ENCODE assay signal across 8 cellular contexts in the genomic region with DNA sequence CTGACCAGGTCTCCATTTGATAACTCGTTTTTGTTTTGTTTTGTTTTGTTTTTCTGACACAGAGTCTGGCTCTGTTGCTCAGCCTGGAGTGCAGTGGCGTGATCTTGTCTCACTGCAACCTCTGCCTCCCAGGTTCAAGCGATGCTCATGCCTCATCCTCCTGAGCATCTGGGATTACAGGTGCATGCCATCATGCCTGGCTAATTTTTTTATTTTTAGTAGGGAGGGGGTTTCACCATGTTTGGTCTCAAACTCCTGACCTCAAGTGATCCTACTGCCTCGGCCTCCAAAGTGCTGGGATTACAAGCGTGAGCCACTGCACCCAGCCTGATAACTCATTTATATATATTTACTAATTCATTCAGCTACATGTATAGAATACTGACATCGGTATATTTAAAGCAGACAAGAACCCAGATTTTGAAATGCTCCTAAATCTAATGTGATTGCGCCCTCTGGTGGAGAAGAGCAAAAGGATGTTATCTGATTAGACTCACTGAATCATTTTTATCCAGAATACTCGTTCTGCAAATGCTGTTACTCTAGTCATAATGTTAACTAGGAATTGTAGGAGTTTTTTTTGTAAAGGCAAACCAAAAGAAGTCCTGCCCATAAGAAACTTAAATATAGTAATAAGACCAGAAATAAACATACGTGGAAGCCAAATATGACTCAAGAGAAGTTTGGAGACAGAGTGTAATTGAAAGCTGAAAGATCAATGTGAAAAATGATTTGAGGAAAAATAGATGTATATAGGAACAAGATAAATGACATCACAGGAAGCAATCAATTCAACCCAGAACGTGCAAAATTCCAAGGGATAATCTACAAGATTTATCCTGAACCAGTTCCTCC. TPM values are rescaled to one million over a fixed set of nuclear protein-coding genes. Genes with fewer than 3 reads are reported as not detected.
DNase-seq lines count a peak whose midpoint lies in the region; ATAC-seq and TF ChIP-seq lines count a peak whose summit lies in the region.

No MANE protein-coding gene starts in this region.

- H3F3A ChIP-seq in PC-3 (ENCODE audit: low read length, unreplicated experiment): no peaks in the 10 kb centered on the region

- H3K9me2 ChIP-seq in PC-3 (replicated peaks; ENCODE audit: low read length): no peaks in the 10 kb centered on the region

- H3K36me3 ChIP-seq in DND-41 (ENCODE audit: insufficient read depth, low read length): no peaks in the 10 kb centered on the region
- no peaks in the 10 kb centered on the region for H3K36me3 ChIP-seq in PC-3 (ENCODE audit: low read depth, low read length)
- no peaks in the 10 kb centered on the region for H3K36me3 ChIP-seq in subcutaneous abdominal adipose tissue (ENCODE audit: control insufficient read depth in 5 of 5, insufficient read depth in 5 of 5, low read length in 5 of 5)

- H3K9me3 ChIP-seq in DND-41 (ENCODE audit: insufficient read depth, low read length, severe bottlenecking): no peaks in the 10 kb centered on the region
- no peaks in the 10 kb centered on the region for H3K9me3 ChIP-seq in PC-3 (ENCODE audit: low read length)
- no peaks in the 10 kb centered on the region for H3K9me3 ChIP-seq in subcutaneous abdominal adipose tissue (ENCODE audit: control insufficient read depth in 5 of 5, low read length in 5 of 5)

- no peaks in the 10 kb centered on the region for H3K79me2 ChIP-seq in DND-41 (ENCODE audit: insufficient read depth, low read length)
- no peaks in the 10 kb centered on the region for H3K79me2 ChIP-seq in PC-3 (ENCODE audit: low read length)

- H4K20me1 ChIP-seq in DND-41 (ENCODE audit: insufficient read depth, low read length) (no peaks in the 10 kb centered on the region), PC-3 (ENCODE audit: low read length) (no peaks in the 10 kb centered on the region)

- no peaks in the 10 kb centered on the region for H3K4me1 ChIP-seq in DND-41 (ENCODE audit: insufficient read depth, low read length)
- H3K4me1 ChIP-seq in PC-3 (ENCODE audit: insufficient read depth, low read length): peaks cover 14% of the 10 kb centered on the region; the same call in 1 of the 2 replicates
- peaks cover 0 to 53% (median 48%) of the 10 kb centered on the region in 5 donors for H3K4me1 ChIP-seq in subcutaneous abdominal adipose tissue (ENCODE audit: control insufficient read depth in 5 of 5, insufficient read depth in 5 of 5, low read length in 5 of 5)

- peak; percentile 82 for TF ChIP-seq CTCF in DND-41 (IDR thresholded peaks at IDR 0.05; ENCODE audit: borderline replicate concordance, extremely low read depth, low read length, poor library complexity, severe bottlenecking)
- peak; percentile 78 for TF ChIP-seq CTCF in PC-3 (conservative IDR thresholded peaks at IDR 0.05; ENCODE audit: low read depth, low read length)

- H3K4me3 ChIP-seq in DND-41 (ENCODE audit: low read depth in 1 of 2, low read length in 2 of 2) (no peak overlapping the region), PC-3 (ENCODE audit: low read length) (no peak overlapping the region), subcutaneous abdominal adipose tissue (ENCODE audit: low read depth in 1 of 5, low read length in 5 of 5) (no peak overlapping the region)
- no peak overlapping the region for H3K4me3 ChIP-seq in Jurkat, Clone E6-1 (ENCODE audit: low read length)

- peak; percentile 50 for DNase-seq in DND-41
- peak; percentile 57 for DNase-seq in Jurkat, Clone E6-1 (ENCODE audit: low read depth, low spot score)
- peak; percentile 74 for DNase-seq in PC-3
- peak; percentile 77 for DNase-seq in astrocyte of the hippocampus (ENCODE audit: low read depth, low spot score)
- peak; percentile 37 for DNase-seq in kidney glomerular epithelial cell (lab: John Stamatoyannopoulos, UW)
- no peak for DNase-seq in cerebellar nuclear complex (lab: John Stamatoyannopoulos, UW)

- intact Hi-C loops in PC-3 (cut with micrococcal nuclease): loop anchor here (1.0 to 2.0 kb wide), 3 partner anchors 19 to 1225 kb away; no protein-coding TSS in a partner anchor

- BruUV-seq in PC-3 (replicated peaks; lab: Mats Ljungman, UMichigan): no TSS peak

- no peaks in the 10 kb centered on the region for H3K27me3 ChIP-seq in DND-41 (ENCODE audit: insufficient read depth, low read length, poor library complexity)
- H3K27me3 ChIP-seq in PC-3 (ENCODE audit: low read length): no peaks in the 10 kb centered on the region
- H3K27me3 ChIP-seq in subcutaneous abdominal adipose tissue (ENCODE audit: control insufficient read depth in 5 of 5, insufficient read depth in 4 of 5, low read length in 5 of 5): peaks cover 0 to 10% (median 0%) of the 10 kb centered on the region in 5 donors

- POLR2A ChIA-PET in PC-3 (lab: Charles Lee; ENCODE audit: unreplicated experiment): no interaction called here

- H2AFZ ChIP-seq in DND-41 (ENCODE audit: low read depth, low read length): no peak overlapping the region
- no peak overlapping the region for H2AFZ ChIP-seq in PC-3 (ENCODE audit: low read length)

- H3K4me2 ChIP-seq in DND-41 (ENCODE audit: insufficient read depth, low read length): no peak overlapping the region
- H3K4me2 ChIP-seq in PC-3 (ENCODE audit: low read length): no peak overlapping the region

- CTCF ChIA-PET in PC-3 (lab: Charles Lee): interaction anchor here (0.7 to 1.2 kb wide), 3 partner anchors 335 to 1905 kb away, joined by 4 to 6 read pairs (median 5); no protein-coding TSS in a partner anchor

- H3K27ac ChIP-seq in DND-41 (ENCODE audit: low read length) (no peak overlapping the region), PC-3 (ENCODE audit: low read length) (no peak overlapping the region), subcutaneous abdominal adipose tissue (ENCODE audit: low read depth, low read length) (peak overlapping the region; percentile 75)

- H3K9ac ChIP-seq in DND-41 (ENCODE audit: low read depth, low read length): no peak overlapping the region
- H3K9ac ChIP-seq in PC-3 (ENCODE audit: low read length): no peak overlapping the region
- H3K9ac ChIP-seq in subcutaneous abdominal adipose tissue (ENCODE audit: low read length in 5 of 5): peak overlapping the region in 1 of 5 donors; percentile 40

- peak; percentile 50; the same call in 2 of the 3 replicates for ATAC-seq in DND-41 (ENCODE audit: insufficient read depth, low read depth)
- ATAC-seq in PC-3: peak; percentile 23; the same call in 1 of the 2 replicates
- ATAC-seq in HG02981 (IDR thresholded peaks at IDR 0.05; ENCODE audit: unreplicated experiment): no peak

RNA-seq across cellular contexts. Expression of gene COL12A1, which starts 5.3 kb away (rescaled TPM):
- not detected for polyA plus RNA-seq in Jurkat, Clone E6-1 (2012; ENCODE audit: insufficient read depth, insufficient read length)
- 24.2 and 41.2 TPM in 2 replicates for total RNA-seq in PC-3 (2014; rRNA removed)

RNA-seq across cellular contexts. Expression of gene COX7A2, which starts 32.5 kb away (rescaled TPM):
- polyA plus RNA-seq in Jurkat, Clone E6-1 (2012; ENCODE audit: insufficient read depth, insufficient read length): 904 TPM
- total RNA-seq in PC-3 (2014; rRNA removed): 160 and 172 TPM in 2 replicates

Comparison
In these comparisons a context has a peak if more than half of its experiments do, and no peak if none do; other contexts are left out.
1. DNase-seq: peak in DND-41 (single experiment), Jurkat, Clone E6-1 (single experiment), PC-3 (single experiment), astrocyte of the hippocampus (single experiment) and kidney glomerular epithelial cell (single experiment); none in cerebellar nuclear complex (0 of 2).